Comparison of ENCODE assay signal across 20 cellular contexts in genomic region chr18:76058146-76058545, GRCh38.
DNase-seq lines count a peak whose midpoint lies in the region; ATAC-seq, FAIRE-seq and TF ChIP-seq lines count a peak whose summit lies in the region.
"Had no signal": no experiment of that assay in that cellular context is flagged by ENCODE, and none has a peak within 500 bp of the region (broad histone marks: within the 10 kb centered on the region; RNA-seq: fewer than 3 reads in every experiment).

No MANE protein-coding gene starts in this region.

- H3K27ac ChIP-seq in HepG2 (ENCODE audit: extremely low read length, insufficient read depth, low read length) (no peak overlapping the region), right lobe of liver (no peak overlapping the region), esophagus muscularis mucosa (replicated peaks in 1 of 4) (no peak overlapping the region)
- H3K27ac ChIP-seq: 22Rv1, A549 had no signal

- WGBS in HepG2 (ENCODE audit: low lambda C conversion rate), result 11% methylated on average over 9 of the region's 10 CpGs
- 55% methylated on average over 10 of the region's 10 CpGs for WGBS in right lobe of liver (ENCODE audit: insufficient coverage, low coverage, low lambda C conversion rate, missing lambda C conversion rate)
- WGBS in esophagus muscularis mucosa, result 81% methylated on average over 10 of the region's 10 CpGs

- DNase-seq in HepG2 (ENCODE audit: low spot score), result no peak
- DNase-seq in right lobe of liver, result no peak
- DNase-seq in esophagus muscularis mucosa (ENCODE audit: extremely low spot score), result peak; percentile 60
- DNase-seq: AML-193; C1 segment of cervical spinal cord; CD4-positive, alpha-beta memory T cell; CD4-positive, CD25-positive, alpha-beta regulatory T cell; CD8-positive, alpha-beta memory T cell; COR-L47; DMS 273 treated with DMSO at 0.1 percent for 48 hours; DMS153; DMS53; DMS79; GF-D8 had no signal

- H3K4me1 ChIP-seq in HepG2 (ENCODE audit: insufficient read depth, low read length) (no peaks in the 10 kb centered on the region), right lobe of liver (no peaks in the 10 kb centered on the region), esophagus muscularis mucosa (no peaks in the 10 kb centered on the region)
- H3K4me1 ChIP-seq: A549 had no signal

- H3K4me2 ChIP-seq in HepG2 (ENCODE audit: low read depth, low read length), result no peak overlapping the region
- H3K4me2 ChIP-seq: A549 had no signal

- no peaks in the 10 kb centered on the region for H3K36me3 ChIP-seq in HepG2 (replicated peaks in 1 of 2; ENCODE audit: control insufficient read depth in 1 of 2, insufficient read depth in 2 of 2, low read length in 2 of 2)
- H3K36me3 ChIP-seq in right lobe of liver, result no peaks in the 10 kb centered on the region
- H3K36me3 ChIP-seq in esophagus muscularis mucosa, result no peaks in the 10 kb centered on the region

- no peak for FAIRE-seq in HepG2 (lab: Jason Lieb, UNC)
- FAIRE-seq: A549, G401.6, GM12891 had no signal

- no peak for TF ChIP-seq RAD21 in HepG2 (CRISPR knock-in tag; IDR thresholded peaks at IDR 0.05)

- POLR2A ChIA-PET in HepG2 (lab: Yijun Ruan, JAX), result no interaction called here

- CTCF ChIA-PET in HepG2 (lab: Yijun Ruan, JAX; ENCODE audit: low intra/inter-chr PET ratio, low total read pairs), result no interaction called here

- TF ChIP-seq POLR2A in HepG2 (IDR thresholded peaks at IDR 0.05; ENCODE audit: insufficient read depth in 1 of 2, low read depth in 2 of 2, low read length in 2 of 2) (no peak), right lobe of liver (IDR thresholded peaks at IDR 0.05) (no peak), esophagus muscularis mucosa (IDR thresholded peaks at IDR 0.05; ENCODE audit: low read depth) (no peak)

- H3K4me3 ChIP-seq in HepG2 (replicated peaks in 1 of 3; ENCODE audit: insufficient read depth in 1 of 3, low read depth in 2 of 3, low read length in 3 of 3) (no peak overlapping the region), right lobe of liver (no peak overlapping the region), esophagus muscularis mucosa (no peak overlapping the region)
- H3K4me3 ChIP-seq: A549 had no signal

- ATAC-seq in HepG2 (no peak), right lobe of liver (no peak), GM21447 (IDR thresholded peaks at IDR 0.05; ENCODE audit: unreplicated experiment) (no peak), GM18909 (IDR thresholded peaks at IDR 0.05; ENCODE audit: poor library complexity, unreplicated experiment) (no peak)
- ATAC-seq: A549 had no signal

- no peak for TF ChIP-seq CTCF in HepG2 (CRISPR knock-in tag; IDR thresholded peaks at IDR 0.05)
- TF ChIP-seq CTCF in right lobe of liver (IDR thresholded peaks at IDR 0.05), result no peak
- TF ChIP-seq CTCF in esophagus muscularis mucosa (IDR thresholded peaks at IDR 0.05), result no peak

- H3K9ac ChIP-seq in HepG2 (ENCODE audit: insufficient read depth, low read depth, low read length), result no peak overlapping the region

- H3K27me3 ChIP-seq in HepG2 (ENCODE audit: control insufficient read depth in 1 of 2, insufficient read depth in 2 of 2, low read length in 2 of 2), result peaks cover 1 to 11% of the 10 kb centered on the region in 2 experiments; a peak in 3 of 5 replicates
- no peaks in the 10 kb centered on the region for H3K27me3 ChIP-seq in right lobe of liver
- no peaks in the 10 kb centered on the region for H3K27me3 ChIP-seq in esophagus muscularis mucosa

- H3K9me3 ChIP-seq in HepG2 (ENCODE audit: low read length), result no peaks in the 10 kb centered on the region
- no peaks in the 10 kb centered on the region for H3K9me3 ChIP-seq in right lobe of liver
- no peaks in the 10 kb centered on the region for H3K9me3 ChIP-seq in esophagus muscularis mucosa
- H3K9me3 ChIP-seq: A549 had no signal

- in situ Hi-C loops in HepG2 (cut with HindIII; ENCODE audit: extremely low pct_ligation_motif_present, low pct_unique_long_range_greater_than_20kb), result no loop called here

- TF ChIP-seq EP300 in HepG2 (IDR thresholded peaks at IDR 0.05; ENCODE audit: low read depth in 2 of 2, low read length in 2 of 2), result no peak
- no peak for TF ChIP-seq EP300 in HepG2 (CRISPR knock-in tag; IDR thresholded peaks at IDR 0.05; ENCODE audit: borderline replicate concordance)
- TF ChIP-seq EP300 in esophagus muscularis mucosa (IDR thresholded peaks at IDR 0.05), result no peak

- BruUV-seq in HepG2 (replicated peaks; lab: Mats Ljungman, UMichigan), result no TSS peak

- no peak overlapping the region for H2AFZ ChIP-seq in HepG2 (ENCODE audit: low read length)

- H3K79me2 ChIP-seq in HepG2 (ENCODE audit: insufficient read depth, low read length), result no peaks in the 10 kb centered on the region

- intact Hi-C loops in HepG2 (cut with micrococcal nuclease; ENCODE audit: unreplicated experiment) (no loop called here), right lobe of liver (cut with DNase I) (no loop called here), esophagus muscularis mucosa (cut with DNase I) (no loop called here)

- no peaks in the 10 kb centered on the region for H4K20me1 ChIP-seq in HepG2 (ENCODE audit: insufficient read depth, low read length)

TF ChIP-seq in HepG2, 621 proteins besides CTCF, POLR2A, EP300 and RAD21:
- TF ChIP-seq, protein P1, sequence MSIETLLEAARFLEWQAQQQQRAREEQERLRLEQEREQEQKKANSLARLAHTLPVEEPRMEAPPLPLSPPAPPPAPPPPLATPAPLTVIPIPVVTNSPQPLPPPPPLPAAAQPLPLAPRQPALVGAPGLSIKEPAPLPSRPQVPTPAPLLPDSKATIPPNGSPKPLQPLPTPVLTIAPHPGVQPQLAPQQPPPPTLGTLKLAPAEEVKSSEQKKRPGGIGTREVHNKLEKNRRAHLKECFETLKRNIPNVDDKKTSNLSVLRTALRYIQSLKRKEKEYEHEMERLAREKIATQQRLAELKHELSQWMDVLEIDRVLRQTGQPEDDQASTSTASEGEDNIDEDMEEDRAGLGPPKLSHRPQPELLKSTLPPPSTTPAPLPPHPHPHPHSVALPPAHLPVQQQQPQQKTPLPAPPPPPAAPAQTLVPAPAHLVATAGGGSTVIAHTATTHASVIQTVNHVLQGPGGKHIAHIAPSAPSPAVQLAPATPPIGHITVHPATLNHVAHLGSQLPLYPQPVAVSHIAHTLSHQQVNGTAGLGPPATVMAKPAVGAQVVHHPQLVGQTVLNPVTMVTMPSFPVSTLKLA (IDR thresholded peaks at IDR 0.05), result peak; percentile 76
- no peak for TF ChIP-seq ZBED4 (CRISPR knock-in tag; IDR thresholded peaks at IDR 0.05; ENCODE audit: borderline replicate concordance)
